Comparison of ENCODE assay signal across 1 cellular context in genomic region chr1:101005191-101005590, GRCh38.
TF ChIP-seq lines count a peak whose summit lies in the region.

No MANE protein-coding gene starts in this region.

TF ChIP-seq in A549, 52 proteins besides CTCF, POLR2A, EP300 and RAD21 (continued from another document):
- TF ChIP-seq KDM5A (IDR thresholded peaks at IDR 0.05) (no peak), SREBF2 (IDR thresholded peaks at IDR 0.05) (no peak), TFCP2L1 (CRISPR knock-in tag; IDR thresholded peaks at IDR 0.05) (no peak), BHLHE40 (IDR thresholded peaks at IDR 0.05; ENCODE audit: low read depth, low read length) (no peak), NPAS2 (CRISPR knock-in tag; IDR thresholded peaks at IDR 0.05; ENCODE audit: borderline replicate concordance) (no peak), JUNB (IDR thresholded peaks at IDR 0.05) (no peak)
